In the genomic region with DNA sequence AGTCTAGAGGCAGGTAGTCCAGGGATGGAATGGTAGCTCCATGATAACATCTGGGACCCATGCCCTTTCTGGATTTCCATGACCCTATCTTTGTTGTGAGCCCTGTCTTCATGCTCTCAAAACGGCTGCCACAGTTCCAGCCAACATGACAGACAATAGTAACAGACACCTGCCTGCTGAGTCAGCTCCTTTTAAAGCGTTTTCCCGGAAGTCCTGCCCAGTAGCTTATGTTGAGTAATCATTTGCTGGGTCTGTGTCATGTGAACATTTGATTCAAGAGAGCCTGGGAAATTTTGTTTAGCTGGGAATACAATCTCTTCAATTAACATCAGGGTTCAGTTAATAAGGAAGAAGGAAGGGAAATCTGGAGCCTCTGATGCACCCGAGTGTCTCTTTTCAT, we compare ENCODE assay signal across 15 cellular contexts.
DNase-seq lines count a peak whose midpoint lies in the region; ATAC-seq and TF ChIP-seq lines count a peak whose summit lies in the region.
"Had no signal": no experiment of that assay in that cellular context is flagged by ENCODE, and none has a peak within 500 bp of the region (broad histone marks: within the 10 kb centered on the region; RNA-seq: fewer than 3 reads in every experiment).

No MANE protein-coding gene starts in this region.

- DNase-seq in A673 (ENCODE audit: low spot score): peak; percentile 16
- DNase-seq in M059J (ENCODE audit: low read depth): peak; percentile 43
- DNase-seq in RPMI7951 (ENCODE audit: low read depth): peak; percentile 43
- peak; percentile 51 for DNase-seq in fibroblast of mammary gland (ENCODE audit: low read depth)
- no peak for DNase-seq in activated CD4-positive, alpha-beta T cell treated with anti-CD3 and anti-CD28 coated beads, Interleukin-2, amount 50 U/mL, for 48 hours
- DNase-seq: DMS79 treated with DMSO at 0.1 percent for 48 hours, H9, NCI-H1092, NCI-H1436 treated with DMSO at 0.1 percent for 48 hours, NCI-H2029, NCI-H526 treated with DMSO at 0.1 percent for 48 hours, SJCRH30 had no signal

- no TSS peak for BruUV-seq in A673 (replicated peaks; lab: Mats Ljungman, UMichigan)

- TF ChIP-seq CTCF in A673 (conservative IDR thresholded peaks at IDR 0.05; ENCODE audit: low read depth, low read length) (no peak), fibroblast of mammary gland (conservative IDR thresholded peaks at IDR 0.05; ENCODE audit: control insufficient read depth, insufficient read depth, low read depth, low read length) (no peak)

- H3K27me3 ChIP-seq in A673 (replicated peaks; ENCODE audit: insufficient read depth, low read depth, low read length, poor library complexity): no peaks in the 10 kb centered on the region
- H3K27me3 ChIP-seq: SJCRH30 had no signal

- H3K4me3 ChIP-seq in A673 (ENCODE audit: low read depth, low read length, poor library complexity, severe bottlenecking) (no peak overlapping the region), fibroblast of mammary gland (ENCODE audit: control insufficient read depth, low read depth, low read length) (no peak overlapping the region)
- H3K4me3 ChIP-seq: SJCRH30 had no signal

- H3K36me3 ChIP-seq in A673 (ENCODE audit: insufficient read depth, low read length, poor library complexity, severe bottlenecking): no peaks in the 10 kb centered on the region

- no peaks in the 10 kb centered on the region for H3K9me3 ChIP-seq in A673 (ENCODE audit: low read depth, low read length, poor library complexity, severe bottlenecking)

- POLR2A ChIA-PET in A673 (lab: Charles Lee; ENCODE audit: low non-redundant PET): no interaction called here

- no peak overlapping the region for H3K27ac ChIP-seq in A673 (ENCODE audit: low read depth, low read length, poor library complexity, severe bottlenecking)
- H3K27ac ChIP-seq: RWPE1, SJCRH30 had no signal

- intact Hi-C loops in A673 (cut with micrococcal nuclease; ENCODE audit: unreplicated experiment): no loop called here

- CTCF ChIA-PET in A673 (lab: Charles Lee): no interaction called here

- peaks cover 12% of the 10 kb centered on the region for H3K4me1 ChIP-seq in A673 (ENCODE audit: insufficient read depth, low read length, poor library complexity, severe bottlenecking)

- no peak for ATAC-seq in GM18867 (IDR thresholded peaks at IDR 0.05; ENCODE audit: unreplicated experiment)
- ATAC-seq in GM21723 (IDR thresholded peaks at IDR 0.05; ENCODE audit: unreplicated experiment): no peak

Comparison
In these comparisons a context has a peak if more than half of its experiments do, and no peak if none do; other contexts are left out.
1. DNase-seq: peak in A673 (single experiment), M059J (single experiment), RPMI7951 (single experiment) and fibroblast of mammary gland (single experiment); none in activated CD4-positive, alpha-beta T cell treated with anti-CD3 and anti-CD28 coated beads, Interleukin-2, amount 50 U/mL, for 48 hours (0 of 2).